In genomic region chr19:44498988-44499387, GRCh38 we compare ENCODE assay signal across 8 cellular contexts. TPM values are rescaled to one million over a fixed set of nuclear protein-coding genes. Genes with fewer than 3 reads are reported as not detected.
DNase-seq lines count a peak whose midpoint lies in the region; ATAC-seq and TF ChIP-seq lines count a peak whose summit lies in the region.
"Had no signal": no experiment of that assay in that cellular context is flagged by ENCODE, and none has a peak within 500 bp of the region (broad histone marks: within the 10 kb centered on the region; RNA-seq: fewer than 3 reads in every experiment).

No MANE protein-coding gene starts in this region.

- H3K4me3 Mint-ChIP-seq in endothelial cell (ENCODE audit: unreplicated experiment): peak overlapping the region; percentile 96

- H3K9me3 Mint-ChIP-seq in endothelial cell (ENCODE audit: unreplicated experiment): peaks cover 52% of the 10 kb centered on the region

- H3K27ac Mint-ChIP-seq in endothelial cell (ENCODE audit: unreplicated experiment): no peak overlapping the region

- H2AFZ ChIP-seq in OCI-LY3 (ENCODE audit: low read depth, low read length): no peak overlapping the region

- H3K4me1 ChIP-seq in OCI-LY3 (ENCODE audit: low read length) (peaks cover 8% of the 10 kb centered on the region; the same call in 1 of the 2 replicates), psoas muscle (peaks cover 5% of the 10 kb centered on the region)

- no peaks in the 10 kb centered on the region for H3K27me3 ChIP-seq in OCI-LY3 (ENCODE audit: low read depth, low read length)
- H3K27me3 ChIP-seq in psoas muscle (ENCODE audit: insufficient read depth in 3 of 3, low read length in 2 of 3): no peaks in the 10 kb centered on the region

- H3K79me2 ChIP-seq in OCI-LY3 (ENCODE audit: low read length): peaks cover 57% of the 10 kb centered on the region

- TF ChIP-seq CTCF in GM12864 (IDR thresholded peaks at IDR 0.05; ENCODE audit: low read depth, low read length, missing control alignments): no peak
- no peak for TF ChIP-seq CTCF in OCI-LY3 (IDR thresholded peaks at IDR 0.05; ENCODE audit: low read depth, low read length)
- TF ChIP-seq CTCF in endothelial cell (IDR thresholded peaks at IDR 0.05; ENCODE audit: unreplicated experiment): no peak
- no peak for TF ChIP-seq CTCF in psoas muscle (IDR thresholded peaks at IDR 0.05)

- peak overlapping the region; percentile 93 for H3K4me2 ChIP-seq in OCI-LY3 (ENCODE audit: low read length)

- peaks cover 59% of the 10 kb centered on the region for H3K36me3 ChIP-seq in OCI-LY3 (replicated peaks; ENCODE audit: low read depth, low read length)
- H3K36me3 ChIP-seq in psoas muscle (ENCODE audit: insufficient read depth in 1 of 2, low read depth in 1 of 2): peaks cover 13 to 32% of the 10 kb centered on the region in 2 donors

- peaks cover 25% of the 10 kb centered on the region for H3K27me3 Mint-ChIP-seq in endothelial cell (ENCODE audit: unreplicated experiment)

- no peak for ATAC-seq in psoas muscle
- no peak for ATAC-seq in GM21381 (IDR thresholded peaks at IDR 0.05; ENCODE audit: unreplicated experiment)
- no peak for ATAC-seq in GM19023 (IDR thresholded peaks at IDR 0.05; ENCODE audit: unreplicated experiment)

- intact Hi-C loops in psoas muscle (cut with DNase I): no loop called here

- H3K9me3 ChIP-seq in OCI-LY3 (ENCODE audit: insufficient read depth, low read length) (peaks cover 63% of the 10 kb centered on the region), psoas muscle (peaks cover 58% of the 10 kb centered on the region)

- H3K27ac ChIP-seq in OCI-LY3 (ENCODE audit: low read length) (no peak overlapping the region), psoas muscle (no peak overlapping the region)

- H3K36me3 Mint-ChIP-seq in endothelial cell (ENCODE audit: low read depth, unreplicated experiment): peaks cover 51% of the 10 kb centered on the region

- no peak overlapping the region for H3K9ac ChIP-seq in OCI-LY3 (ENCODE audit: low read length)

- H4K20me1 ChIP-seq in OCI-LY3 (ENCODE audit: insufficient read depth, low read length): no peaks in the 10 kb centered on the region

- peaks cover 19% of the 10 kb centered on the region for H3K4me1 Mint-ChIP-seq in endothelial cell (ENCODE audit: unreplicated experiment)

- DNase-seq in GM12864 (ENCODE audit: low read depth) (no peak), endothelial cell (ENCODE audit: low spot score) (no peak), psoas muscle (no peak), DMS53 treated with DMSO at 0.1 percent for 48 hours (lab: John Stamatoyannopoulos, UW; ENCODE audit: unreplicated experiment) (no peak)
- DNase-seq: NCI-H2081 treated with DMSO at 0.1 percent for 48 hours had no signal

- H3K4me3 ChIP-seq in GM12864 (ENCODE audit: low read depth, low read length): peak overlapping the region; percentile 59; the same call in 1 of the 2 replicates
- H3K4me3 ChIP-seq in OCI-LY3 (ENCODE audit: low read length): peak overlapping the region; percentile 86
- H3K4me3 ChIP-seq in psoas muscle: peak overlapping the region; percentile 89

- 94 to 97% (median 97%) methylated on average over 9 of the region's 9 CpGs for WGBS in psoas muscle, 3 donors

RNA-seq across cellular contexts. Expression of gene ZNF180, which starts 1.3 kb away (rescaled TPM):
- total RNA-seq in endothelial cell (ENCODE audit: unreplicated experiment) (7.7 TPM), psoas muscle (1 to 10 TPM; 1.9 to 3.8 (median 2.7) TPM)
- 1 to 10 TPM; 2.1 to 3.5 (median 2.4) TPM for polyA plus RNA-seq in psoas muscle

RNA-seq across cellular contexts. Expression of gene CEACAM20, which starts 30.5 kb away (rescaled TPM):
- total RNA-seq in endothelial cell (ENCODE audit: unreplicated experiment) (not detected), psoas muscle (not detected)
- polyA plus RNA-seq in psoas muscle: under 1 TPM in 1 of 3 donors, not detected in 2; 0.03 TPM

RNA-seq across cellular contexts. Expression of gene ZNF229, which starts 50.7 kb away (rescaled TPM):
- total RNA-seq in endothelial cell (ENCODE audit: unreplicated experiment): 10.3 TPM
- 1 to 10 TPM; 1.6 to 2.9 (median 2.1) TPM for total RNA-seq in psoas muscle
- polyA plus RNA-seq in psoas muscle: 1 to 10 TPM in 2 of 3 donors, under 1 TPM in 1; 0.58 to 6.3 (median 1.3) TPM
